ENCODE assay signal across 19 cellular contexts in the genomic region with DNA sequence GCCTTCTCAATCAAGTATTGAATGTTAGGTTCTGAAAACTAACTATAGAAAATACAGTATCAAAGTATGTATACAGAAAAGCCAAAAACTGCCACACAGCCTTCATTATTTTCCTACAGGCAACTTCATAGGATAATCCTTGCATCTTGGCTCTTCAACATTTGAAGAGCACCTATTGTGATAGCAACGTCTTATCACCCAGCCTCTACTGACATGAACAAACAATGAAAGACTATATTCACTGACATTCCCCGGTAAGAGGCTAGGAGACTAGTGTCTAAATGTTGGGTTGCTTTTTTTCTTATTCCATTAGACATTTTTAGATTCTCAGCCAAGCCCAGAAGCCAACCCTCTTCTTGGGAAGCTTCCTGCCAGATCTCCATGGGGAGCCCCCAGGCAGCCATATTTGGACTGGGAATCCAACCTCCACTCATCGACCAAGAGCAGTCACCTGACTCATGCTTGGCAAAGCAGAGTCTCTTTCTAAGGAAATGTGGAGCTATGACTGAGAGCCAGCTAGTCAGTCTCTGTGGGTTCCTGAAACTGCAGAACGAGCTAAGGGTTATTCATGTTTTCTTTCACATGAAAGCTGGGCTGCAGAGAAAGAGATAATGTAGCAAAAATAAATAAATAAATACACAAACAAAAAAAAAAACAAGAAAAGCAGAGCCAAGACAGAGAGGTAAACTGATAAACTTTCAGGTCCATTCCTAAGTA.
A peak's percentile ranks its signal among the peaks of the same experiment; 100 is the strongest.
DNase-seq lines count a peak whose midpoint lies in the region; ATAC-seq and TF ChIP-seq lines count a peak whose summit lies in the region.
"Had no signal": no experiment of that assay in that cellular context is flagged by ENCODE, and none has a peak within 500 bp of the region (broad histone marks: within the 10 kb centered on the region; RNA-seq: fewer than 3 reads in every experiment).

No MANE protein-coding gene starts in this region.

- DNase-seq in Ammon's horn (ENCODE audit: low spot score) (peak; percentile 67), RKO (ENCODE audit: low spot score) (peak; percentile 18), fibroblast of peridontal ligament (ENCODE audit: extremely low read depth) (peak; percentile 87), neural progenitor cell (ENCODE audit: low spot score) (no peak), HuH-7 (ENCODE audit: low spot score) (no peak)
- no peak for DNase-seq in activated CD4-positive, alpha-beta T cell treated with anti-CD3 and anti-CD28 coated beads, Interleukin-2, amount 50 U/mL, for 1 hour
- DNase-seq: activated CD4-positive, alpha-beta T cell treated with anti-CD3 and anti-CD28 coated beads for 48 hours; body of pancreas; H9; NCI-H526; Peyer's patch; stimulated activated CD4-positive, alpha-beta T cell treated with anti-CD3 and anti-CD28 coated beads, Interleukin-4, amount 100 ng/mL, for 1 hour; T-helper 2 cell had no signal

- H3K27ac ChIP-seq in neural progenitor cell, result peak overlapping the region; percentile 2
- H3K27ac ChIP-seq: BLaER1, body of pancreas, Peyer's patch had no signal

- ATAC-seq in GM21381 (IDR thresholded peaks at IDR 0.05; ENCODE audit: unreplicated experiment), result no peak
- ATAC-seq in GM18520 (IDR thresholded peaks at IDR 0.05; ENCODE audit: unreplicated experiment), result no peak
- ATAC-seq: body of pancreas; stimulated activated memory B cell treated with anti-CD40 and anti-IgM and Interleukin-4, amounts not matched to agents 10 μg/mL and 1 μg/mL and 100 μg/mL, for 72 hours had no signal

- peak overlapping the region; percentile 89 for H3K27ac Mint-ChIP-seq in neural progenitor cell
- H3K27ac Mint-ChIP-seq: activated T-helper 1 cell treated with anti-CD3 and anti-CD28 coated beads, Interleukin-12 subunit alpha, Interleukin-12 subunit beta, Interleukin-2, Interleukin-4 antibody, amounts not matched to agents 30 ng/mL and 10 ng/mL and 1 ng/mL, durations not matched to agents 14 hours and 24 hours and 36 hours; stimulated activated memory B cell treated with anti-CD40 and anti-IgM and Interleukin-4, amounts not matched to agents 10 μg/mL and 1 μg/mL and 100 μg/mL, for 72 hours had no signal

- H2AFZ ChIP-seq in neural progenitor cell (replicated peaks), result no peak overlapping the region

- no peak overlapping the region for H3K4me3 ChIP-seq in neural progenitor cell
- H3K4me3 ChIP-seq: BLaER1, body of pancreas, Peyer's patch had no signal

- no peak for TF ChIP-seq CTCF in neural progenitor cell (IDR thresholded peaks at IDR 0.05)

- peaks cover 14% of the 10 kb centered on the region for H4K20me1 ChIP-seq in neural progenitor cell (ENCODE audit: low read depth)
- H4K20me1 ChIP-seq: BLaER1 had no signal

- peaks cover 48% of the 10 kb centered on the region for H3K4me1 ChIP-seq in neural progenitor cell
- H3K4me1 ChIP-seq: BLaER1, body of pancreas, Peyer's patch had no signal

- no peaks in the 10 kb centered on the region for H3K27me3 Mint-ChIP-seq in neural progenitor cell (ENCODE audit: insufficient read depth, low read depth)
- H3K27me3 Mint-ChIP-seq: progenitor cell of endocrine pancreas; stimulated activated memory B cell treated with anti-CD40 and anti-IgM and Interleukin-4, amounts not matched to agents 10 μg/mL and 1 μg/mL and 100 μg/mL, for 72 hours had no signal

- peaks cover 8% of the 10 kb centered on the region for H3K79me2 ChIP-seq in neural progenitor cell (ENCODE audit: low read depth)

- peak overlapping the region; percentile 50 for H3K4me2 ChIP-seq in neural progenitor cell
- H3K4me2 ChIP-seq: BLaER1 had no signal

- H3K36me3 ChIP-seq in neural progenitor cell, result no peaks in the 10 kb centered on the region
- H3K36me3 ChIP-seq: BLaER1, Peyer's patch had no signal

- no peak overlapping the region for H3K4me3 Mint-ChIP-seq in neural progenitor cell
- H3K4me3 Mint-ChIP-seq: activated T-helper 1 cell treated with anti-CD3 and anti-CD28 coated beads, Interleukin-12 subunit alpha, Interleukin-12 subunit beta, Interleukin-2, Interleukin-4 antibody, amounts not matched to agents 30 ng/mL and 10 ng/mL and 1 ng/mL, durations not matched to agents 14 hours and 24 hours and 36 hours; H9; stimulated activated memory B cell treated with anti-CD40 and anti-IgM and Interleukin-4, amounts not matched to agents 10 μg/mL and 1 μg/mL and 100 μg/mL, for 72 hours had no signal

- no peak overlapping the region for H3K9ac ChIP-seq in neural progenitor cell
- H3K9ac ChIP-seq: BLaER1 had no signal

- H3K9me3 Mint-ChIP-seq in neural progenitor cell, result peaks cover 9% of the 10 kb centered on the region
- H3K9me3 Mint-ChIP-seq: activated T-helper 1 cell treated with anti-CD3 and anti-CD28 coated beads, Interleukin-12 subunit alpha, Interleukin-12 subunit beta, Interleukin-2, Interleukin-4 antibody, amounts not matched to agents 30 ng/mL and 10 ng/mL and 1 ng/mL, durations not matched to agents 14 hours and 24 hours and 36 hours had no signal

- H3F3A ChIP-seq in neural progenitor cell (ENCODE audit: low read depth), result peaks cover 16% of the 10 kb centered on the region

- peaks cover 6% of the 10 kb centered on the region for H3K36me3 Mint-ChIP-seq in neural progenitor cell
- H3K36me3 Mint-ChIP-seq: stimulated activated memory B cell treated with anti-CD40 and anti-IgM and Interleukin-4, amounts not matched to agents 10 μg/mL and 1 μg/mL and 100 μg/mL, for 72 hours had no signal

- H3K27me3 ChIP-seq in neural progenitor cell, result no peaks in the 10 kb centered on the region
- H3K27me3 ChIP-seq: BLaER1, body of pancreas, Peyer's patch had no signal

- H3K4me1 Mint-ChIP-seq in neural progenitor cell, result peaks cover 43% of the 10 kb centered on the region
- H3K4me1 Mint-ChIP-seq: stimulated activated memory B cell treated with anti-CD40 and anti-IgM and Interleukin-4, amounts not matched to agents 10 μg/mL and 1 μg/mL and 100 μg/mL, for 72 hours had no signal

- H3K9me3 ChIP-seq in neural progenitor cell (ENCODE audit: low read depth), result no peaks in the 10 kb centered on the region
- H3K9me3 ChIP-seq: body of pancreas, Peyer's patch had no signal

Comparison
In these comparisons a context has a peak if more than half of its experiments do, and no peak if none do; other contexts are left out.
1. DNase-seq: peak in Ammon's horn (single experiment), RKO (single experiment) and fibroblast of peridontal ligament (single experiment); none in neural progenitor cell (single experiment), activated CD4-positive, alpha-beta T cell treated with anti-CD3 and anti-CD28 coated beads, Interleukin-2, amount 50 U/mL, for 1 hour (single experiment) and HuH-7 (single experiment).